Comparison of ENCODE assay signal across 8 cellular contexts in the genomic region with DNA sequence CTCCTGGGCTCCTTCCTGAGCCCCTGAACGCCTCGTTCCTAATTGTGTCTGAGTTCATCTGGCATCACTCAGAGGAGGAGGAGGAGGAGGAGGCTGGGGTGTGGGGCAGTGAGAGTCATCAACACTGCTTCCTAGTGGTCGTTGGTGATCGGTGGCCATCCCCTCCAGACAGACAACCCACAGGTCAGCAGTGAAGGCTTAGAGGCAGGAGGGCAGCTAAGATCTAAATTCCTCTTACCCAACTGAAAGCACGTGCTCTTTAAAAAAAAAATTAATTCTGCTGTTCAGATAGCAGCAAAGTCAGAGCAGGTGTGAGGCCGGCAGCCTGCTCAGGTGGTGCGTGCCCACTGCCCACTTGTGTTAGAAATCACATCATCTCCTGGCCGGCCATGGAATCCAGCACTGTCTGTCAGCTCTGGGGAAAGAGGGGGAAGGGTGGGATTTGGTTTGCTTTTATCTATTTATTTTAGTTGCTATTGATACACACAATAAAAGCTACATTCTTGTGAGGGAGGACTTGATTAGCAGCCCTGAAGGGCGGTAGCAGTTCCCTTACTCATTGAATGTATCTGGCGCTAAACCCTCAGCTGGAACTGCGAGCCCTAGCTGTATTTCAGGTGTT. TPM values are rescaled to one million over a fixed set of nuclear protein-coding genes. Genes with fewer than 3 reads are reported as not detected.
DNase-seq lines count a peak whose midpoint lies in the region; ATAC-seq, FAIRE-seq and TF ChIP-seq lines count a peak whose summit lies in the region.

No MANE protein-coding gene starts in this region.

- DNase-seq in DMS 273 (lab: John Stamatoyannopoulos, UW; ENCODE audit: unreplicated experiment) (peak; percentile 73), MV-4-11 (lab: John Stamatoyannopoulos, UW) (peak; percentile 14), naive B cell (no peak), D721Med (ENCODE audit: insufficient read length, low spot score) (no peak), midbrain (lab: John Stamatoyannopoulos, UW) (no peak)
- DNase-seq in activated naive CD8-positive, alpha-beta T cell treated with anti-CD3 and anti-CD28 coated beads for 36 hours = no peak
- no peak for DNase-seq in stimulated activated CD4-positive, alpha-beta T cell treated with anti-CD3 and anti-CD28 coated beads, Interleukin-1b, Interleukin-23, amount 100 ng/mL, for 48 hours

- H3K9me3 Mint-ChIP-seq in activated naive CD8-positive, alpha-beta T cell treated with anti-CD3 and anti-CD28 coated beads for 36 hours = no peaks in the 10 kb centered on the region
- H3K9me3 Mint-ChIP-seq in naive B cell = peaks cover 0 to 4% (median 0%) of the 10 kb centered on the region in 7 donors

- no peak for FAIRE-seq in D721Med (lab: Jason Lieb, UNC)

- peak overlapping the region; percentile 22 for H3K27ac Mint-ChIP-seq in activated naive CD8-positive, alpha-beta T cell treated with anti-CD3 and anti-CD28 coated beads for 36 hours
- H3K27ac Mint-ChIP-seq in naive B cell = peak overlapping the region in 5 of 6 donors; percentile 18 to 90 (median 72)

- no peak for ATAC-seq in naive B cell (ENCODE audit: low read depth in 2 of 2)
- no peak for ATAC-seq in HG02623 (IDR thresholded peaks at IDR 0.05; ENCODE audit: unreplicated experiment)

- TF ChIP-seq CTCF in D721Med (IDR thresholded peaks at IDR 0.05; ENCODE audit: insufficient read depth, missing control alignments) = no peak

- H3K4me3 Mint-ChIP-seq in activated naive CD8-positive, alpha-beta T cell treated with anti-CD3 and anti-CD28 coated beads for 36 hours = peak overlapping the region; percentile 18
- H3K4me3 Mint-ChIP-seq in naive B cell = peak overlapping the region in 5 of 8 donors; percentile 26 to 66 (median 61)

- no peaks in the 10 kb centered on the region for H3K27me3 Mint-ChIP-seq in activated naive CD8-positive, alpha-beta T cell treated with anti-CD3 and anti-CD28 coated beads for 36 hours
- H3K27me3 Mint-ChIP-seq in naive B cell = no peaks in the 10 kb centered on the region

- H3K36me3 Mint-ChIP-seq in activated naive CD8-positive, alpha-beta T cell treated with anti-CD3 and anti-CD28 coated beads for 36 hours = peaks cover 17% of the 10 kb centered on the region
- H3K36me3 Mint-ChIP-seq in naive B cell = peaks cover 7 to 15% of the 10 kb centered on the region in 2 donors

- peaks cover 23% of the 10 kb centered on the region for H3K4me1 Mint-ChIP-seq in activated naive CD8-positive, alpha-beta T cell treated with anti-CD3 and anti-CD28 coated beads for 36 hours
- peaks cover 22 to 37% (median 26%) of the 10 kb centered on the region in 3 donors for H3K4me1 Mint-ChIP-seq in naive B cell

RNA-seq across cellular contexts. Expression of gene PPP2R5C, which starts 46.6 kb away (rescaled TPM):
- total RNA-seq in activated naive CD8-positive, alpha-beta T cell treated with anti-CD3 and anti-CD28 coated beads for 36 hours = 100 to 1,000 TPM; 209 to 221 TPM
- 100 to 1,000 TPM in 1 of 6 donors, 10 to 100 TPM in 5; 64.5 to 117 (median 92.9) TPM for polyA plus RNA-seq in naive B cell (ENCODE audit: low read depth in 6 of 6)

Comparison
In these comparisons a context has a peak if more than half of its experiments do, and no peak if none do; other contexts are left out.
1. DNase-seq: peak in DMS 273 (single experiment) and MV-4-11 (single experiment); none in activated naive CD8-positive, alpha-beta T cell treated with anti-CD3 and anti-CD28 coated beads for 36 hours (single experiment), naive B cell (single experiment), D721Med (single experiment), midbrain (single experiment) and stimulated activated CD4-positive, alpha-beta T cell treated with anti-CD3 and anti-CD28 coated beads, Interleukin-1b, Interleukin-23, amount 100 ng/mL, for 48 hours (single experiment).